In genomic region chr3:71129611-71130515, GRCh38 we compare ENCODE assay signal across 1 cellular context.
TF ChIP-seq lines count a peak whose summit lies in the region.

No MANE protein-coding gene starts in this region.

TF ChIP-seq in WTC11, 78 proteins besides CTCF, POLR2A, EP300 and RAD21 (continued from another document):
- TF ChIP-seq, protein P1, sequence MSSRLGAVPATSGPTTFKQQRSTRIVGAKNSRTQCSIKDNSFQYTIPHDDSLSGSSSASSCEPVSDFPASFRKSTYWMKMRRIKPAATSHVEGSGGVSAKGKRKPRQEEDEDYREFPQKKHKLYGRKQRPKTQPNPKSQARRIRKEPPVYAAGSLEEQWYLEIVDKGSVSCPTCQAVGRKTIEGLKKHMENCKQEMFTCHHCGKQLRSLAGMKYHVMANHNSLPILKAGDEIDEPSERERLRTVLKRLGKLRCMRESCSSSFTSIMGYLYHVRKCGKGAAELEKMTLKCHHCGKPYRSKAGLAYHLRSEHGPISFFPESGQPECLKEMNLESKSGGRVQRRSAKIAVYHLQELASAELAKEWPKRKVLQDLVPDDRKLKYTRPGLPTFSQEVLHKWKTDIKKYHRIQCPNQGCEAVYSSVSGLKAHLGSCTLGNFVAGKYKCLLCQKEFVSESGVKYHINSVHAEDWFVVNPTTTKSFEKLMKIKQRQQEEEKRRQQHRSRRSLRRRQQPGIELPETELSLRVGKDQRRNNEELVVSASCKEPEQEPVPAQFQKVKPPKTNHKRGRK (CRISPR knock-in tag; IDR thresholded peaks at IDR 0.05; ENCODE audit: borderline replicate concordance): no peak
- TF ChIP-seq SP1 (CRISPR knock-in tag; conservative IDR thresholded peaks at IDR 0.05): no peak
- no peak for TF ChIP-seq CREM (CRISPR knock-in tag; IDR thresholded peaks at IDR 0.05)
- TF ChIP-seq MXD4 (CRISPR knock-in tag; IDR thresholded peaks at IDR 0.05; ENCODE audit: borderline replicate concordance): no peak
- TF ChIP-seq, protein P2, sequence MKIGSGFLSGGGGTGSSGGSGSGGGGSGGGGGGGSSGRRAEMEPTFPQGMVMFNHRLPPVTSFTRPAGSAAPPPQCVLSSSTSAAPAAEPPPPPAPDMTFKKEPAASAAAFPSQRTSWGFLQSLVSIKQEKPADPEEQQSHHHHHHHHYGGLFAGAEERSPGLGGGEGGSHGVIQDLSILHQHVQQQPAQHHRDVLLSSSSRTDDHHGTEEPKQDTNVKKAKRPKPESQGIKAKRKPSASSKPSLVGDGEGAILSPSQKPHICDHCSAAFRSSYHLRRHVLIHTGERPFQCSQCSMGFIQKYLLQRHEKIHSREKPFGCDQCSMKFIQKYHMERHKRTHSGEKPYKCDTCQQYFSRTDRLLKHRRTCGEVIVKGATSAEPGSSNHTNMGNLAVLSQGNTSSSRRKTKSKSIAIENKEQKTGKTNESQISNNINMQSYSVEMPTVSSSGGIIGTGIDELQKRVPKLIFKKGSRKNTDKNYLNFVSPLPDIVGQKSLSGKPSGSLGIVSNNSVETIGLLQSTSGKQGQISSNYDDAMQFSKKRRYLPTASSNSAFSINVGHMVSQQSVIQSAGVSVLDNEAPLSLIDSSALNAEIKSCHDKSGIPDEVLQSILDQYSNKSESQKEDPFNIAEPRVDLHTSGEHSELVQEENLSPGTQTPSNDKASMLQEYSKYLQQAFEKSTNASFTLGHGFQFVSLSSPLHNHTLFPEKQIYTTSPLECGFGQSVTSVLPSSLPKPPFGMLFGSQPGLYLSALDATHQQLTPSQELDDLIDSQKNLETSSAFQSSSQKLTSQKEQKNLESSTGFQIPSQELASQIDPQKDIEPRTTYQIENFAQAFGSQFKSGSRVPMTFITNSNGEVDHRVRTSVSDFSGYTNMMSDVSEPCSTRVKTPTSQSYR (CRISPR knock-in tag; IDR thresholded peaks at IDR 0.05): no peak
- no peak for TF ChIP-seq IRF2 (CRISPR knock-in tag; IDR thresholded peaks at IDR 0.05; ENCODE audit: borderline replicate concordance, low read depth)
- no peak for TF ChIP-seq EMX1 (CRISPR knock-in tag; IDR thresholded peaks at IDR 0.05)
- TF ChIP-seq TEAD4 (CRISPR knock-in tag; IDR thresholded peaks at IDR 0.05): no peak
